In genomic region chr1:81305997-81306452, GRCh38 we compare ENCODE assay signal across 8 cellular contexts.
DNase-seq lines count a peak whose midpoint lies in the region; ATAC-seq and TF ChIP-seq lines count a peak whose summit lies in the region.

No MANE protein-coding gene starts in this region.

- H3K27ac ChIP-seq in C4-2B = no peak overlapping the region
- H3K27ac ChIP-seq in body of pancreas = no peak overlapping the region
- H3K27ac ChIP-seq in skin epidermis = no peak overlapping the region

- H3K4me1 ChIP-seq in HAP-1 (peaks cover 9% of the 10 kb centered on the region), body of pancreas (peaks cover 4% of the 10 kb centered on the region)

- TF ChIP-seq POLR2A in body of pancreas (IDR thresholded peaks at IDR 0.05) = no peak

- H3K27me3 ChIP-seq in HAP-1 (ENCODE audit: low read depth) = no peaks in the 10 kb centered on the region
- H3K27me3 ChIP-seq in body of pancreas = no peaks in the 10 kb centered on the region

- H3K9me3 ChIP-seq in HAP-1 (no peaks in the 10 kb centered on the region), body of pancreas (no peaks in the 10 kb centered on the region), iPS-18c (ENCODE audit: control insufficient read depth, insufficient read depth, low read length) (no peaks in the 10 kb centered on the region)

- WGBS in body of pancreas, 2 donors = 3% methylated on average over 7 of the region's 7 CpGs

- peak; percentile 77 for TF ChIP-seq CTCF in C4-2B (conservative IDR thresholded peaks at IDR 0.05)
- peak in 4 of 7 experiments; percentile 27 to 44 (median 39) for TF ChIP-seq CTCF in body of pancreas (IDR thresholded peaks at IDR 0.05)

- H3K4me3 ChIP-seq in HAP-1 (peak overlapping the region; percentile 17), body of pancreas (peak overlapping the region in 1 of 2 donors; percentile 30), iPS-18c (ENCODE audit: insufficient read depth, low read depth, low read length) (peak overlapping the region; percentile 9; the same call in 1 of the 2 replicates), skin epidermis (peak overlapping the region in 5 of 7 experiments; percentile 20 to 41 (median 28))

- intact Hi-C loops in body of pancreas (cut with DNase I) = no loop called here

- H3K36me3 ChIP-seq in HAP-1 (replicated peaks) = no peaks in the 10 kb centered on the region
- no peaks in the 10 kb centered on the region for H3K36me3 ChIP-seq in body of pancreas (replicated peaks in 1 of 2; ENCODE audit: insufficient read depth in 1 of 2, low read depth in 2 of 2)

- peak; percentile 65 for ATAC-seq in body of pancreas
- ATAC-seq in GM21737 (IDR thresholded peaks at IDR 0.05; ENCODE audit: unreplicated experiment) = no peak
- no peak for ATAC-seq in GM21723 (IDR thresholded peaks at IDR 0.05; ENCODE audit: unreplicated experiment)

- in situ Hi-C loops in HAP-1 (cut with MboI; ENCODE audit: low sequenced_read_pairs) = no loop called here

- DNase-seq in HAP-1 (ENCODE audit: low spot score in 2 of 2) (peak; percentile 68 to 85), NCI-H2107 (lab: John Stamatoyannopoulos, UW) (peak; percentile 38), body of pancreas (peak in 2 of 4 donors; percentile 5 to 7)
